In genomic region chr17:75896360-75897075, GRCh38 we compare ENCODE assay signal across 8 cellular contexts. TPM values are rescaled to one million over a fixed set of nuclear protein-coding genes. Genes with fewer than 3 reads are reported as not detected.
DNase-seq lines count a peak whose midpoint lies in the region; ATAC-seq and TF ChIP-seq lines count a peak whose summit lies in the region.

A gene with protein sequence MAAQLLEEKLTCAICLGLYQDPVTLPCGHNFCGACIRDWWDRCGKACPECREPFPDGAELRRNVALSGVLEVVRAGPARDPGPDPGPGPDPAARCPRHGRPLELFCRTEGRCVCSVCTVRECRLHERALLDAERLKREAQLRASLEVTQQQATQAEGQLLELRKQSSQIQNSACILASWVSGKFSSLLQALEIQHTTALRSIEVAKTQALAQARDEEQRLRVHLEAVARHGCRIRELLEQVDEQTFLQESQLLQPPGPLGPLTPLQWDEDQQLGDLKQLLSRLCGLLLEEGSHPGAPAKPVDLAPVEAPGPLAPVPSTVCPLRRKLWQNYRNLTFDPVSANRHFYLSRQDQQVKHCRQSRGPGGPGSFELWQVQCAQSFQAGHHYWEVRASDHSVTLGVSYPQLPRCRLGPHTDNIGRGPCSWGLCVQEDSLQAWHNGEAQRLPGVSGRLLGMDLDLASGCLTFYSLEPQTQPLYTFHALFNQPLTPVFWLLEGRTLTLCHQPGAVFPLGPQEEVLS (minus strand): TSS chr17:75896951. CDS start chr17:75896937, 14 bp downstream.

- H3K27ac ChIP-seq in BLaER1 (peak within 1 kb of the TSS; percentile 96), OCI-LY3 (ENCODE audit: low read length) (peak within 1 kb of the TSS; percentile 60)

- H3K4me1 ChIP-seq in BLaER1 (peaks cover 50% of the 10 kb centered on the region), OCI-LY3 (ENCODE audit: low read length) (peaks cover 15% of the 10 kb centered on the region), mucosa of stomach (ENCODE audit: control insufficient read depth, insufficient read depth, low read length) (peaks cover 29% of the 10 kb centered on the region)

- H3K27me3 ChIP-seq in BLaER1 = no peaks in the 10 kb centered on the region
- no peaks in the 10 kb centered on the region for H3K27me3 ChIP-seq in OCI-LY3 (ENCODE audit: low read depth, low read length)
- no peaks in the 10 kb centered on the region for H3K27me3 ChIP-seq in mucosa of stomach (ENCODE audit: control insufficient read depth, insufficient read depth, low read length)

- peak; percentile 79 for TF ChIP-seq POLR2A in GM19193 (IDR thresholded peaks at IDR 0.05; ENCODE audit: extremely low read depth, insufficient read depth, insufficient read length)

- H3K9ac ChIP-seq in BLaER1 (peak within 1 kb of the TSS; percentile 91), OCI-LY3 (ENCODE audit: low read length) (peak within 1 kb of the TSS; percentile 73), mucosa of stomach (ENCODE audit: low read length) (peak within 1 kb of the TSS; percentile 63)

- DNase-seq in activated T-cell treated with anti-CD3 and anti-CD28 coated beads for 4 hours = peak; percentile 71
- DNase-seq in epithelial cell of proximal tubule (ENCODE audit: low read depth) = no peak
- peak; percentile 52 to 61 for DNase-seq in stimulated activated CD8-positive, alpha-beta memory T cell treated with anti-CD3 and anti-CD28 coated beads, Interleukin-7, amount 100 ng/mL, for 1 hour (ENCODE audit: low read depth in 2 of 2)

- H3K36me3 ChIP-seq in BLaER1 (peaks cover 53% of the 10 kb centered on the region), OCI-LY3 (replicated peaks; ENCODE audit: low read depth, low read length) (peaks cover 11% of the 10 kb centered on the region), mucosa of stomach (ENCODE audit: control insufficient read depth, insufficient read depth, low read length) (no peaks in the 10 kb centered on the region)

- TF ChIP-seq CTCF in OCI-LY3 (IDR thresholded peaks at IDR 0.05; ENCODE audit: low read depth, low read length) (no peak), epithelial cell of proximal tubule (conservative IDR thresholded peaks at IDR 0.05; ENCODE audit: low read depth, low read length) (no peak)

- ATAC-seq in HG03442 (IDR thresholded peaks at IDR 0.05; ENCODE audit: unreplicated experiment) = peak; percentile 53

- H3K4me2 ChIP-seq in BLaER1 = peak within 1 kb of the TSS; percentile 98
- H3K4me2 ChIP-seq in OCI-LY3 (ENCODE audit: low read length) = peak within 1 kb of the TSS; percentile 94

- H4K20me1 ChIP-seq in BLaER1 (peaks cover 36% of the 10 kb centered on the region), OCI-LY3 (ENCODE audit: insufficient read depth, low read length) (no peaks in the 10 kb centered on the region)

- H3K4me3 ChIP-seq in BLaER1 = peak within 1 kb of the TSS; percentile 90
- H3K4me3 ChIP-seq in OCI-LY3 (ENCODE audit: low read length) = peak within 1 kb of the TSS; percentile 90
- peak within 1 kb of the TSS; percentile 76 for H3K4me3 ChIP-seq in epithelial cell of proximal tubule (ENCODE audit: low read depth, low read length)
- H3K4me3 ChIP-seq in mucosa of stomach (ENCODE audit: low read length) = peak within 1 kb of the TSS; percentile 20

- H2AFZ ChIP-seq in OCI-LY3 (ENCODE audit: low read depth, low read length) = no peak within 1 kb of the TSS

- H3K9me3 ChIP-seq in BLaER1 = no peaks in the 10 kb centered on the region
- no peaks in the 10 kb centered on the region for H3K9me3 ChIP-seq in OCI-LY3 (ENCODE audit: insufficient read depth, low read length)
- H3K9me3 ChIP-seq in mucosa of stomach (ENCODE audit: control insufficient read depth, low read length) = no peaks in the 10 kb centered on the region

- peaks cover 38% of the 10 kb centered on the region for H3K79me2 ChIP-seq in OCI-LY3 (ENCODE audit: low read length)

RNA-seq across cellular contexts. Expression of the gene that starts here (rescaled TPM):
- total RNA-seq in epithelial cell of proximal tubule = 24.7 and 28.6 TPM in 2 replicates

Comparison
In these comparisons a context has a peak if more than half of its experiments do, and no peak if none do; other contexts are left out.
1. H3K4me3 ChIP-seq: peak in every context shown above with its lines; median percentile 90 in BLaER1; 90 in OCI-LY3; 76 in epithelial cell of proximal tubule; 20 in mucosa of stomach.